Comparison of ENCODE assay signal across 32 cellular contexts in the genomic region with DNA sequence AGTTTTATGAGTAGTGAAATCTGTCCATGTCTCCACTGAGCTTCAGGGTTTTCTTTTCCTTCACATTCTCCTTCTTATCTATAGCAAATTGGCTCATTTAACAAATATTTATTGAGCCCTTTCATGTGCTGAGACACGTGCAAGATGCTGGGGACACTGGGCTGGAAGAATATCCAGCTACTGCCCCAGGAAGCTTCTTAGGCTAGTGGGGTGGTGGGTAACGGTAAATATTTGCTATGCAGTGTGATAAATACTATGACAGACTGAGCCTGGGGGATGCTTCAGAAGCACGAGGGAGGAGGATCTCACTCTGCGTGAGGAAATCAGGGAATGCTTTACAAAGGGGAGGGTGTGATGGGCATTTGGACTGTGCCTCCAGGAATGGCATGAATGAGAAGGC.
"Had no signal": no experiment of that assay in that cellular context is flagged by ENCODE, and none has a peak within 500 bp of the region (broad histone marks: within the 10 kb centered on the region; RNA-seq: fewer than 3 reads in every experiment).

No MANE protein-coding gene starts in this region.

- H3K4me1 Mint-ChIP-seq: activated CD4-positive, alpha-beta T cell treated with anti-CD3 and anti-CD28 coated beads for 36 hours; activated CD4-positive, alpha-beta T cell treated with anti-CD3 and anti-CD28 coated beads, Interleukin-2, amount 10 ng/mL, durations not matched to agents 24 days and 14 days; activated CD8-positive, alpha-beta memory T cell treated with anti-CD3 and anti-CD28 coated beads, Interleukin-2, amount 10 ng/mL, durations not matched to agents 7 days and 5 days; activated naive CD4-positive, alpha-beta T cell treated with anti-CD3 and anti-CD28 coated beads, Interleukin-2, amount 50 U/mL, for 24 hours; activated naive CD8-positive, alpha-beta T cell treated with anti-CD3 and anti-CD28 coated beads for 36 hours; activated naive CD8-positive, alpha-beta T cell treated with anti-CD3 and anti-CD28 coated beads, Interleukin-2, amount 50 U/mL, for 24 hours had no signal

- H3K27ac Mint-ChIP-seq: activated CD4-positive, alpha-beta memory T cell treated with anti-CD3 and anti-CD28 coated beads for 36 hours; activated CD4-positive, alpha-beta T cell treated with anti-CD3 and anti-CD28 coated beads for 36 hours; activated CD4-positive, alpha-beta T cell treated with anti-CD3 and anti-CD28 coated beads, Interleukin-2, amount 10 ng/mL, durations not matched to agents 24 days and 14 days; activated CD8-positive, alpha-beta memory T cell treated with anti-CD3 and anti-CD28 coated beads, Interleukin-2, amount 10 ng/mL, durations not matched to agents 7 days and 5 days; activated CD8-positive, alpha-beta T cell treated with anti-CD3 and anti-CD28 coated beads, Interleukin-2, amount 10 ng/mL, durations not matched to agents 7 days and 5 days; activated naive CD4-positive, alpha-beta T cell treated with anti-CD3 and anti-CD28 coated beads for 36 hours; activated naive CD4-positive, alpha-beta T cell treated with anti-CD3 and anti-CD28 coated beads, Interleukin-2, amount 50 U/mL, for 24 hours; activated naive CD8-positive, alpha-beta T cell treated with anti-CD3 and anti-CD28 coated beads for 36 hours; activated naive CD8-positive, alpha-beta T cell treated with anti-CD3 and anti-CD28 coated beads, Interleukin-2, amount 50 U/mL, for 24 hours; activated T-helper 1 cell treated with anti-CD3 and anti-CD28 coated beads, Interleukin-12 subunit alpha, Interleukin-12 subunit beta, Interleukin-2, Interleukin-4 antibody, amounts not matched to agents 30 ng/mL and 10 ng/mL and 1 ng/mL, durations not matched to agents 14 hours and 24 hours and 36 hours; activated T-helper 2 cell treated with anti-CD3 and anti-CD28 coated beads, Interferon-gamma antibody, Interleukin-2, Interleukin-4, amounts not matched to agents 10 μg/mL and 5 μg/mL and 100 μg/mL, durations not matched to agents 14 hours and 24 hours and 36 hours had no signal

- H3K4me3 ChIP-seq: adrenal gland, ascending aorta, breast epithelium, cardiac muscle cell, colonic mucosa, esophagus muscularis mucosa, gastrocnemius medialis had no signal

- H3K27me3 Mint-ChIP-seq: activated CD4-positive, alpha-beta memory T cell treated with anti-CD3 and anti-CD28 coated beads for 36 hours; activated CD4-positive, alpha-beta T cell treated with anti-CD3 and anti-CD28 coated beads for 36 hours; activated CD4-positive, alpha-beta T cell treated with anti-CD3 and anti-CD28 coated beads, Interleukin-2, amount 10 ng/mL, durations not matched to agents 24 days and 14 days; activated CD8-positive, alpha-beta memory T cell treated with anti-CD3 and anti-CD28 coated beads, Interleukin-2, amount 10 ng/mL, durations not matched to agents 7 days and 5 days; activated naive CD8-positive, alpha-beta T cell treated with anti-CD3 and anti-CD28 coated beads, Interleukin-2, amount 50 U/mL, for 24 hours had no signal

- H3K27me3 ChIP-seq: adrenal gland, ascending aorta, cardiac muscle cell, colonic mucosa, foreskin keratinocyte, gastrocnemius medialis had no signal

- H3K9me3 Mint-ChIP-seq: activated CD4-positive, alpha-beta T cell treated with anti-CD3 and anti-CD28 coated beads, Interleukin-2, amount 10 ng/mL, durations not matched to agents 24 days and 14 days; activated naive CD4-positive, alpha-beta T cell treated with anti-CD3 and anti-CD28 coated beads for 36 hours; activated naive CD8-positive, alpha-beta T cell treated with anti-CD3 and anti-CD28 coated beads for 36 hours; activated naive CD8-positive, alpha-beta T cell treated with anti-CD3 and anti-CD28 coated beads, Interleukin-2, amount 50 U/mL, for 24 hours; brain had no signal

- H3K36me3 ChIP-seq: adrenal gland, ascending aorta, breast epithelium, cardiac muscle cell, colonic mucosa, esophagus muscularis mucosa, gastrocnemius medialis had no signal

- ATAC-seq: activated CD4-positive, alpha-beta T cell treated with anti-CD3 and anti-CD28 coated beads for 36 hours; activated CD8-positive, alpha-beta memory T cell treated with anti-CD3 and anti-CD28 coated beads, Interleukin-2, amount 10 ng/mL, durations not matched to agents 7 days and 5 days; activated CD8-positive, alpha-beta T cell treated with anti-CD3 and anti-CD28 coated beads, Interleukin-2, amount 10 ng/mL, durations not matched to agents 7 days and 5 days; activated naive CD8-positive, alpha-beta T cell treated with anti-CD3 and anti-CD28 coated beads, Interleukin-2, amount 50 U/mL, for 24 hours; foreskin keratinocyte; gastrocnemius medialis had no signal

- H3K36me3 Mint-ChIP-seq: activated CD4-positive, alpha-beta memory T cell treated with anti-CD3 and anti-CD28 coated beads for 36 hours; activated CD8-positive, alpha-beta memory T cell treated with anti-CD3 and anti-CD28 coated beads, Interleukin-2, amount 10 ng/mL, durations not matched to agents 7 days and 5 days; activated naive CD4-positive, alpha-beta T cell treated with anti-CD3 and anti-CD28 coated beads, Interleukin-2, amount 50 U/mL, for 24 hours; activated naive CD8-positive, alpha-beta T cell treated with anti-CD3 and anti-CD28 coated beads for 36 hours; brain had no signal

- H3K9me3 ChIP-seq: adrenal gland, ascending aorta, breast epithelium, colonic mucosa, esophagus muscularis mucosa, gastrocnemius medialis had no signal

- H3K27ac ChIP-seq: adrenal gland, ascending aorta, breast epithelium, cardiac muscle cell, colonic mucosa, esophagus muscularis mucosa, foreskin keratinocyte, gastrocnemius medialis had no signal

- H3K4me1 ChIP-seq: adrenal gland, ascending aorta, breast epithelium, colonic mucosa, esophagus muscularis mucosa, foreskin keratinocyte, gastrocnemius medialis had no signal

- H3K4me3 Mint-ChIP-seq: activated CD4-positive, alpha-beta memory T cell treated with anti-CD3 and anti-CD28 coated beads for 36 hours; activated CD4-positive, alpha-beta T cell treated with anti-CD3 and anti-CD28 coated beads for 36 hours; activated CD4-positive, alpha-beta T cell treated with anti-CD3 and anti-CD28 coated beads, Interleukin-2, amount 10 ng/mL, durations not matched to agents 24 days and 14 days; activated CD8-positive, alpha-beta memory T cell treated with anti-CD3 and anti-CD28 coated beads, Interleukin-2, amount 10 ng/mL, durations not matched to agents 7 days and 5 days; activated CD8-positive, alpha-beta T cell treated with anti-CD3 and anti-CD28 coated beads, Interleukin-2, amount 10 ng/mL, durations not matched to agents 7 days and 5 days; activated naive CD4-positive, alpha-beta T cell treated with anti-CD3 and anti-CD28 coated beads for 36 hours; activated naive CD4-positive, alpha-beta T cell treated with anti-CD3 and anti-CD28 coated beads, Interleukin-2, amount 50 U/mL, for 24 hours; activated naive CD8-positive, alpha-beta T cell treated with anti-CD3 and anti-CD28 coated beads for 36 hours; activated naive CD8-positive, alpha-beta T cell treated with anti-CD3 and anti-CD28 coated beads, Interleukin-2, amount 50 U/mL, for 24 hours; activated T-helper 1 cell treated with anti-CD3 and anti-CD28 coated beads, Interleukin-12 subunit alpha, Interleukin-12 subunit beta, Interleukin-2, Interleukin-4 antibody, amounts not matched to agents 30 ng/mL and 10 ng/mL and 1 ng/mL, durations not matched to agents 14 hours and 24 hours and 36 hours; brain had no signal

- DNase-seq: activated CD4-positive, alpha-beta memory T cell treated with anti-CD3 and anti-CD28 coated beads for 36 hours; activated CD4-positive, alpha-beta T cell treated with anti-CD3 and anti-CD28 coated beads for 36 hours; activated CD4-positive, alpha-beta T cell treated with anti-CD3 and anti-CD28 coated beads, Interleukin-2, amount 10 ng/mL, durations not matched to agents 24 days and 14 days; activated CD4-positive, CD25-positive, alpha-beta regulatory T cell; activated CD4-positive, CD25-positive, alpha-beta regulatory T cell treated with anti-CD3 and anti-CD28 coated beads, Interleukin-2, amount 50 U/mL, for 72 hours; activated CD8-positive, alpha-beta memory T cell treated with anti-CD3 and anti-CD28 coated beads, Interleukin-2, amount 10 ng/mL, durations not matched to agents 7 days and 5 days; activated CD8-positive, alpha-beta memory T cell treated with anti-CD3 and anti-CD28 coated beads, Interleukin-2, amount 50 U/mL, for 4 hours; activated CD8-positive, alpha-beta T cell treated with anti-CD3 and anti-CD28 coated beads, Interleukin-2, amount 10 ng/mL, durations not matched to agents 7 days and 5 days; activated effector memory CD4-positive, alpha-beta T cell treated with anti-CD3 and anti-CD28 coated beads, Interleukin-2, amount 50 U/mL, for 16 hours; activated naive CD4-positive, alpha-beta T cell treated with anti-CD3 and anti-CD28 coated beads for 36 hours; activated naive CD8-positive, alpha-beta T cell treated with anti-CD3 and anti-CD28 coated beads for 36 hours; activated naive CD8-positive, alpha-beta T cell treated with anti-CD3 and anti-CD28 coated beads, Interleukin-2, amount 50 U/mL, for 24 hours; activated T-cell treated with anti-CD3 and anti-CD28 coated beads, Interleukin-2, amount 50 U/mL, for 1 hour; activated T-cell treated with anti-CD3 and anti-CD28 coated beads, Interleukin-2, amount 50 U/mL, for 48 hours; adrenal gland; central memory CD4-positive, alpha-beta T cell; cerebellar nuclear complex; colonic mucosa; effector memory CD4-positive, alpha-beta T cell; erythroblast; foreskin keratinocyte; gastrocnemius medialis; glutamatergic neuron; T-helper 2 cell had no signal
